ENCODE assay signal across 8 cellular contexts in genomic region chr1:27366113-27366410, GRCh38. TPM values are rescaled to one million over a fixed set of nuclear protein-coding genes. Genes with fewer than 3 reads are reported as not detected.
A peak's percentile ranks its signal among the peaks of the same experiment; 100 is the strongest.
DNase-seq lines count a peak whose midpoint lies in the region; ATAC-seq and TF ChIP-seq lines count a peak whose summit lies in the region.

No MANE protein-coding gene starts in this region.

- no peaks in the 10 kb centered on the region for H3K4me1 Mint-ChIP-seq in activated T-helper 17 cell treated with anti-CD3 and anti-CD28 coated beads, Interleukin-2, amount 50 U/mL, for 72 hours
- peaks cover 44 to 66% (median 66%) of the 10 kb centered on the region in 3 donors for H3K4me1 Mint-ChIP-seq in naive B cell

- no peaks in the 10 kb centered on the region for H3K36me3 Mint-ChIP-seq in activated T-helper 17 cell treated with anti-CD3 and anti-CD28 coated beads, Interleukin-2, amount 50 U/mL, for 72 hours (ENCODE audit: low read depth)
- no peaks in the 10 kb centered on the region for H3K36me3 Mint-ChIP-seq in naive B cell

- H2AFZ ChIP-seq in fibroblast of lung (ENCODE audit: low read length): no peak overlapping the region

- H3K27ac ChIP-seq in fibroblast of lung (ENCODE audit: insufficient read depth, low read length): peak overlapping the region; percentile 85

- peak overlapping the region; percentile 78 for H3K4me2 ChIP-seq in fibroblast of lung (ENCODE audit: extremely low read depth, insufficient read depth, low read length)

- H3K27ac Mint-ChIP-seq in activated T-helper 17 cell treated with anti-CD3 and anti-CD28 coated beads, Interleukin-2, amount 50 U/mL, for 72 hours: peak overlapping the region; percentile 87
- peak overlapping the region in 1 of 6 donors; percentile 16 for H3K27ac Mint-ChIP-seq in naive B cell

- H3K4me1 ChIP-seq in fibroblast of lung (ENCODE audit: control insufficient read depth, extremely low read depth, insufficient read depth, low read length): peaks cover 11% of the 10 kb centered on the region

- peaks cover 18% of the 10 kb centered on the region for H3K36me3 ChIP-seq in fibroblast of lung (ENCODE audit: control insufficient read depth, insufficient read depth, low read length)

- no peak for TF ChIP-seq CTCF in GM12875 (IDR thresholded peaks at IDR 0.05; ENCODE audit: borderline replicate concordance, insufficient read depth, low read depth, low read length)
- TF ChIP-seq CTCF in fibroblast of lung (conservative IDR thresholded peaks at IDR 0.05 in 1 of 2, IDR thresholded peaks at IDR 0.05 in 1 of 2; ENCODE audit: low read depth in 1 of 2, low read length in 2 of 2): no peak

- H4K20me1 ChIP-seq in fibroblast of lung (ENCODE audit: control insufficient read depth, extremely low read depth, insufficient read depth, low read length): no peaks in the 10 kb centered on the region

- H3K27me3 Mint-ChIP-seq in activated T-helper 17 cell treated with anti-CD3 and anti-CD28 coated beads, Interleukin-2, amount 50 U/mL, for 72 hours: no peaks in the 10 kb centered on the region
- no peaks in the 10 kb centered on the region for H3K27me3 Mint-ChIP-seq in naive B cell

- DNase-seq in HT-29 (ENCODE audit: low spot score): peak; percentile 65
- DNase-seq in fibroblast of lung (ENCODE audit: low read depth in 2 of 2): peak; percentile 66 to 73
- peak; percentile 46 for DNase-seq in naive B cell
- peak; percentile 86 for DNase-seq in stimulated activated naive CD8-positive, alpha-beta T cell treated with anti-CD3 and anti-CD28 coated beads, Interleukin-15, Interleukin-2, amounts not matched to agents 100 U/mL and 50 U/mL, for 24 hours

- H3K79me2 ChIP-seq in fibroblast of lung (ENCODE audit: control insufficient read depth, insufficient read depth, low read length): peaks cover 10% of the 10 kb centered on the region

- no peaks in the 10 kb centered on the region for H3K9me3 Mint-ChIP-seq in activated T-helper 17 cell treated with anti-CD3 and anti-CD28 coated beads, Interleukin-2, amount 50 U/mL, for 72 hours
- no peaks in the 10 kb centered on the region for H3K9me3 Mint-ChIP-seq in naive B cell

- H3K9ac ChIP-seq in fibroblast of lung (ENCODE audit: insufficient read depth, low read length): peak overlapping the region; percentile 89

- peak overlapping the region; percentile 94 for H3K4me3 Mint-ChIP-seq in activated T-helper 17 cell treated with anti-CD3 and anti-CD28 coated beads, Interleukin-2, amount 50 U/mL, for 72 hours
- H3K4me3 Mint-ChIP-seq in naive B cell: peak overlapping the region; percentile 88 to 97 (median 92)

- H3K4me3 ChIP-seq in GM12875 (ENCODE audit: low read depth, low read length) (peak overlapping the region; percentile 33), fibroblast of lung (replicated peaks in 1 of 4; ENCODE audit: control extremely low read depth in 1 of 4, insufficient read depth in 1 of 4, low read depth in 3 of 4, low read length in 4 of 4) (peak overlapping the region; percentile 70 to 79 (median 75))

- H3K9me3 ChIP-seq in fibroblast of lung (ENCODE audit: control insufficient read depth, insufficient read depth, low read depth, low read length): no peaks in the 10 kb centered on the region

- peak; percentile 76 for ATAC-seq in activated T-helper 17 cell treated with anti-CD3 and anti-CD28 coated beads, Interleukin-2, amount 50 U/mL, for 72 hours (replicated peaks)
- ATAC-seq in naive B cell (ENCODE audit: low read depth in 2 of 2): peak; percentile 35 to 36
- ATAC-seq in stimulated activated naive CD8-positive, alpha-beta T cell treated with anti-CD3 and anti-CD28 coated beads, Interleukin-15, Interleukin-2, amounts not matched to agents 100 U/mL and 50 U/mL, for 24 hours: peak; percentile 83
- no peak for ATAC-seq in HG03196 (IDR thresholded peaks at IDR 0.05; ENCODE audit: unreplicated experiment)

- no peaks in the 10 kb centered on the region for H3K27me3 ChIP-seq in fibroblast of lung (ENCODE audit: control insufficient read depth, insufficient read depth, low read length)

TF ChIP-seq in PFSK-1, 5 proteins besides CTCF, POLR2A, EP300 and RAD21:
- TF ChIP-seq SIN3A (IDR thresholded peaks at IDR 0.05; ENCODE audit: borderline replicate concordance, insufficient read depth, low read length) (no peak), FOXP2 (optimal IDR thresholded peaks at IDR 0.05; ENCODE audit: borderline replicate concordance, extremely low read depth, extremely low read length, insufficient read depth) (peak; percentile 10)
TF ChIP-seq in PFSK-1: peak in this region for 1.

RNA-seq across cellular contexts. Expression of gene MAP3K6, which starts 0.7 kb away (rescaled TPM):
- 17.0 and 19.7 TPM in 2 replicates for total RNA-seq in HT-29 (2014; rRNA removed; shearing (Covaris generic))
- polyA plus RNA-seq in PFSK-1 (2012; ENCODE audit: insufficient read length, low read depth): 31.4 TPM
- 10 to 100 TPM in 1 of 2 donors, 1 to 10 TPM in 1; 7.3 to 15.2 TPM for total RNA-seq in activated T-helper 17 cell treated with anti-CD3 and anti-CD28 coated beads, Interleukin-2, amount 50 U/mL, for 72 hours
- total RNA-seq in fibroblast of lung: 8.3 and 12.1 TPM in 2 replicates
- polyA plus RNA-seq in fibroblast of lung (9.0 and 11.5 TPM in 2 replicates), naive B cell (ENCODE audit: low read depth in 6 of 6) (1 to 10 TPM in 4 of 6 donors, under 1 TPM in 1, not detected in 1; 0.80 to 2.7 (median 2.0) TPM)
- polyA plus RNA-seq in fibroblast of lung (2012): 25.2 and 36.2 TPM in 2 replicates
- 31.1 and 43.4 TPM in 2 replicates for polyA minus RNA-seq in fibroblast of lung (ENCODE audit: low replicate concordance)

RNA-seq across cellular contexts. Expression of gene FCN3, which starts 8.6 kb away (rescaled TPM):
- total RNA-seq in HT-29 (2014; rRNA removed; shearing (Covaris generic)): not detected in 2 replicates
- not detected for polyA plus RNA-seq in PFSK-1 (2012; ENCODE audit: insufficient read length, low read depth)
- total RNA-seq in activated T-helper 17 cell treated with anti-CD3 and anti-CD28 coated beads, Interleukin-2, amount 50 U/mL, for 72 hours: not detected
- total RNA-seq in fibroblast of lung: not detected in 2 replicates
- polyA plus RNA-seq in fibroblast of lung: not detected in 2 replicates
- polyA plus RNA-seq in fibroblast of lung (2012): 0.22 TPM in 1 of 2 replicates, not detected in the other
- polyA minus RNA-seq in fibroblast of lung (ENCODE audit: low replicate concordance): not detected in 2 replicates
- not detected for polyA plus RNA-seq in naive B cell (ENCODE audit: low read depth in 6 of 6)

RNA-seq across cellular contexts. Expression of gene CD164L2, which starts 17.1 kb away (rescaled TPM):
- total RNA-seq in HT-29 (2014; rRNA removed; shearing (Covaris generic)): not detected in 2 replicates
- polyA plus RNA-seq in PFSK-1 (2012; ENCODE audit: insufficient read length, low read depth): not detected
- total RNA-seq in activated T-helper 17 cell treated with anti-CD3 and anti-CD28 coated beads, Interleukin-2, amount 50 U/mL, for 72 hours: not detected
- not detected in 2 replicates for total RNA-seq in fibroblast of lung
- polyA plus RNA-seq in fibroblast of lung: not detected in 2 replicates
- polyA plus RNA-seq in fibroblast of lung (2012): not detected in 2 replicates
- not detected in 2 replicates for polyA minus RNA-seq in fibroblast of lung (ENCODE audit: low replicate concordance)
- polyA plus RNA-seq in naive B cell (ENCODE audit: low read depth in 6 of 6): not detected

RNA-seq across cellular contexts. Expression of gene SYTL1, which starts 24.2 kb away (rescaled TPM):
- 17.1 and 21.9 TPM in 2 replicates for total RNA-seq in HT-29 (2014; rRNA removed; shearing (Covaris generic))
- polyA plus RNA-seq in PFSK-1 (2012; ENCODE audit: insufficient read length, low read depth): 10.7 TPM
- 10 to 100 TPM; 26.0 to 43.4 TPM for total RNA-seq in activated T-helper 17 cell treated with anti-CD3 and anti-CD28 coated beads, Interleukin-2, amount 50 U/mL, for 72 hours
- under 0.01 and 0.17 TPM in 2 replicates for total RNA-seq in fibroblast of lung
- 0.02 and 0.03 TPM in 2 replicates for polyA plus RNA-seq in fibroblast of lung
- polyA plus RNA-seq in fibroblast of lung (2012): 0.12 and 0.15 TPM in 2 replicates
- 2.4 TPM in 1 of 2 replicates, not detected in the other for polyA minus RNA-seq in fibroblast of lung (ENCODE audit: low replicate concordance)
- 100 to 1,000 TPM in 1 of 6 donors, 10 to 100 TPM in 5; 63.3 to 110 (median 79.9) TPM for polyA plus RNA-seq in naive B cell (ENCODE audit: low read depth in 6 of 6)

RNA-seq across cellular contexts. Expression of gene GPR3, which starts 26.4 kb away (rescaled TPM):
- total RNA-seq in HT-29 (2014; rRNA removed; shearing (Covaris generic)): 2.1 and 2.6 TPM in 2 replicates
- polyA plus RNA-seq in PFSK-1 (2012; ENCODE audit: insufficient read length, low read depth): 50.7 TPM
- under 1 TPM; 0.26 to 0.42 TPM for total RNA-seq in activated T-helper 17 cell treated with anti-CD3 and anti-CD28 coated beads, Interleukin-2, amount 50 U/mL, for 72 hours
- total RNA-seq in fibroblast of lung: 0.17 and 0.26 TPM in 2 replicates
- polyA plus RNA-seq in fibroblast of lung: 0.82 and 2.1 TPM in 2 replicates
- 0.54 and 1.7 TPM in 2 replicates for polyA plus RNA-seq in fibroblast of lung (2012)
- 2.6 and 7.0 TPM in 2 replicates for polyA minus RNA-seq in fibroblast of lung (ENCODE audit: low replicate concordance)
- under 1 TPM in 4 of 6 donors, not detected in 2; 0.12 to 0.64 (median 0.35) TPM for polyA plus RNA-seq in naive B cell (ENCODE audit: low read depth in 6 of 6)
